In the genomic region with DNA sequence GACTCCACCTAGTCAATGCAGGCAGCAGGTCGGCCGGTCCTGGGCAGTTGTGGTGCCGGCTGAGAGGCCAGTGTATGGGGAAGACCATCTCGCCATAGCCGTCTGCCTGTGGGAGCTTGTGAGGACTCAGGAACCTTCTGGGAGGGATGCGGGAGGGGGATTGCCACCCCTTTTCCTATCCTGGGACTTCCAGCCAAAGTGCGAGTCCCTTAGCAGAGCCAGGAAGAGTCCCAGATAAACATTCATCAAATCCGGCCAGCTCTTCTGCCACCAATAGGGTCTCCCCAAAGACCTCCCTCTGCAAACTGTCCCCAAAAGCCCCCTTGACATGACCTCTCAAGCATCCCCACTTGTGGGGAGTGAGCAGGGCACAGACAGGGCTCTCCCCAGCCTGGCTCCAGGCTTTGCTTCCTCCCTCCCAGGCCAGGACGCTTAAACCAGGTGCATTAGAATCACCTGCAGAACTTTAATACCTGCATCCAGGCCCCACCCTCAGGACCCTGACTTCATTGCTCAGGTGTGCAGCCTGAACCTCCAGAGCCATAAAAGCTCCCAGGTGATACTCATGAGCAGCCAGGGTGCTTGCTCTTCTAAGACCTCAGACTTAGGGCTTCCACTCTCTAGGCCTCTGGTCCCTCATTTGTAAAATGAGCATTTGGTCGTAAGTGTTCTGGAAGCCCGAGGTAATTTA, we compare ENCODE assay signal across 1 cellular context.
TF ChIP-seq lines count a peak whose summit lies in the region.

No MANE protein-coding gene starts in this region.

TF ChIP-seq in K562, 482 proteins besides CTCF, POLR2A, EP300 and RAD21 (continued from another document):
- TF ChIP-seq MGA (IDR thresholded peaks at IDR 0.05) (no peak), SMARCB1 (IDR thresholded peaks at IDR 0.05; ENCODE audit: insufficient read length, low read depth) (no peak), ATF4 (CRISPR knock-in tag; IDR thresholded peaks at IDR 0.05) (no peak), PCBP2 (IDR thresholded peaks at IDR 0.05; ENCODE audit: low read depth, low read length, poor library complexity, severe bottlenecking) (no peak), ZC3H4 (CRISPR knock-in tag; IDR thresholded peaks at IDR 0.05; ENCODE audit: borderline replicate concordance) (no peak)
TF ChIP-seq in K562: peak in this region for 0.
